26 cellular contexts compared by ENCODE assay signal in the genomic region with DNA sequence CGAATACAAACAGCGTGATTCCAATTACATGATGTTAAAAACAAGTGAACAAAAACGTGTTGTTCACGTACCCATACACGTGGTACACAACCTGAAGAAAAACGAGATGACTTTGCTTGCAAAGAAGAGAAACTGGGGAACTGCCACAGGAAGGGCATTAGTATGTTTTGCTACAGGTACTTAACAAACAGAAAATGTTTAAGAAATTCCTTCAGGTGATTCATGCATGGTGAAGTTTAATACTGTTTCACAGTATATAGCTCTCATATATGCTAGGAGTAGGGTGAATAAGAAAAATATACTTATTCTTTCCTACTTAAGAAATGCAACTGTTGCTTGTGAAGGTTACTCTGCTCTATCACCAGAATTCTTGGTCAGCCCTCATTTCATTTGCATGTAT.
"Had no signal": no experiment of that assay in that cellular context is flagged by ENCODE, and none has a peak within 500 bp of the region (broad histone marks: within the 10 kb centered on the region; RNA-seq: fewer than 3 reads in every experiment).

No MANE protein-coding gene starts in this region.

- H3K4me1 ChIP-seq: neural progenitor cell, parathyroid adenoma, sigmoid colon, suprapubic skin, tibial artery, uterus had no signal

- H2AFZ ChIP-seq: hepatocyte, neural progenitor cell, parathyroid adenoma had no signal

- H3K4me2 ChIP-seq: hepatocyte, neural progenitor cell had no signal

- H3K36me3 ChIP-seq: uterus had no signal

- H3K27ac ChIP-seq: heart right ventricle, hepatocyte, left lung, lower lobe of right lung, neural progenitor cell, neutrophil, parathyroid adenoma, sigmoid colon, spleen, suprapubic skin, thoracic aorta, tibial artery, uterus had no signal

- H3K9ac ChIP-seq: neural progenitor cell, parathyroid adenoma had no signal

- H3K27me3 ChIP-seq: heart right ventricle, hepatocyte, left lung, neural progenitor cell, neutrophil, sigmoid colon, spleen, suprapubic skin, tibial artery, uterus had no signal

- DNase-seq: heart right ventricle; islet precursor cell; left colon; left lung; lower lobe of right lung; mesendoderm; naive B cell; natural killer cell; nephron progenitor cell; occipital lobe; retina; right cardiac atrium; sigmoid colon; small intestine; spleen; stimulated activated CD4-positive, alpha-beta T cell treated with anti-CD3 and anti-CD28 coated beads, Interleukin-4, amount 100 ng/mL, for 24 hours; stimulated activated naive CD4-positive, alpha-beta T cell; tibial artery; uterus had no signal

- ATAC-seq: heart right ventricle; left colon; left lung; lower lobe of right lung; natural killer cell; right cardiac atrium; stimulated activated effector memory CD8-positive, alpha-beta T cell treated with anti-CD3 and anti-CD28 coated beads, Interleukin-12 subunit alpha, Interleukin-12 subunit beta, amount 100 ng/mL, for 72 hours had no signal

- H3K9me3 ChIP-seq: heart right ventricle, left lung, lower lobe of right lung, neutrophil, sigmoid colon, spleen, suprapubic skin, thoracic aorta, tibial artery, uterus had no signal

- H3K4me3 ChIP-seq: heart right ventricle, hepatocyte, left lung, lower lobe of right lung, neural progenitor cell, sigmoid colon, spleen, suprapubic skin, thoracic aorta, tibial artery, uterus had no signal
